27 cellular contexts compared by ENCODE assay signal in the genomic region with DNA sequence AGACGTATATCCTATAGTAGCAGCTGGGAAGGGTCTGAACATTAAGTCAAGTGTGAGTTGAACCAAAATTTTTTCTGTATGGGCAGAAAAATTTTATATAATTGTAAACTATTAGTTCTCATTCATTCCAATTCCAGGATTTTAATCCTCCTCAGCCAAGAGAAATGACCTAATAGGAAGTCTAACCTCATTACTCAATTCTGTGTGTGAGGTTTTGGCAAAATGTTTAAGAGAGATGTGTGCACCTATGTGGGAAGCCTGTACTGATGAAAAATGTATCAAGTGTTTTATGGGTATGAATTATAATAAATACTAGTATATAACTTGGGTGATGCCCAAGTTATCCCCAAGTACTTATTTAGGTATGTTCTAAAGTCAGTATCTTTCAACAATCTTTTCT.
A peak's percentile ranks its signal among the peaks of the same experiment; 100 is the strongest.
DNase-seq lines count a peak whose midpoint lies in the region; ATAC-seq and TF ChIP-seq lines count a peak whose summit lies in the region.
"Had no signal": no experiment of that assay in that cellular context is flagged by ENCODE, and none has a peak within 500 bp of the region (broad histone marks: within the 10 kb centered on the region; RNA-seq: fewer than 3 reads in every experiment).

No MANE protein-coding gene starts in this region.

- H3K4me3 Mint-ChIP-seq in HFFc6: 0 out of 2 replicates have a peak overlapping the region, but pooled peaks have one; percentile 13
- no peak overlapping the region for H3K4me3 Mint-ChIP-seq in nephron
- H3K4me3 Mint-ChIP-seq in WTC11: no peak overlapping the region
- H3K4me3 Mint-ChIP-seq: activated CD8-positive, alpha-beta memory T cell treated with anti-CD3 and anti-CD28 coated beads, Interleukin-2, amount 10 ng/mL, durations not matched to agents 7 days and 5 days; activated T-cell treated with anti-CD3 and anti-CD28 coated beads, Interleukin-2, amount 50 U/mL, for 72 hours; naive thymus-derived CD4-positive, alpha-beta T cell; type B pancreatic cell had no signal

- ATAC-seq in WTC11: no peak
- ATAC-seq in HG03135 (IDR thresholded peaks at IDR 0.05; ENCODE audit: unreplicated experiment): no peak
- ATAC-seq: activated CD8-positive, alpha-beta memory T cell treated with anti-CD3 and anti-CD28 coated beads, Interleukin-2, amount 10 ng/mL, durations not matched to agents 7 days and 5 days; activated T-cell treated with anti-CD3 and anti-CD28 coated beads, Interleukin-2, amount 50 U/mL, for 72 hours; gastroesophageal sphincter; naive thymus-derived CD4-positive, alpha-beta T cell had no signal

- no peaks in the 10 kb centered on the region; the same call in 1 of the 2 replicates for H3K27me3 Mint-ChIP-seq in HFFc6 (ENCODE audit: insufficient read depth)
- no peaks in the 10 kb centered on the region for H3K27me3 Mint-ChIP-seq in nephron (ENCODE audit: low read depth)
- no peaks in the 10 kb centered on the region for H3K27me3 Mint-ChIP-seq in WTC11 (ENCODE audit: low read depth)
- H3K27me3 Mint-ChIP-seq: type B pancreatic cell had no signal

- H3K36me3 Mint-ChIP-seq in HFFc6 (ENCODE audit: low read depth) (no peaks in the 10 kb centered on the region), nephron (ENCODE audit: low read depth) (peaks cover 1% of the 10 kb centered on the region), WTC11 (no peaks in the 10 kb centered on the region)
- H3K36me3 Mint-ChIP-seq: activated CD8-positive, alpha-beta memory T cell treated with anti-CD3 and anti-CD28 coated beads, Interleukin-2, amount 10 ng/mL, durations not matched to agents 7 days and 5 days had no signal

- H3K4me3 ChIP-seq in cardiac fibroblast (replicated peaks in 1 of 2; ENCODE audit: low read depth in 2 of 2, low read length in 2 of 2): no peak overlapping the region
- H3K4me3 ChIP-seq: adrenal gland, BLaER1, colonic mucosa, gastroesophageal sphincter, left ventricle myocardium inferior, PC-9, spleen had no signal

- POLR2A ChIA-PET in WTC11 (lab: Charles Lee): no interaction called here

- TF ChIP-seq CTCF in HFFc6 (IDR thresholded peaks at IDR 0.05) (no peak), cardiac fibroblast (IDR thresholded peaks at IDR 0.05; ENCODE audit: low read depth, low read length) (no peak), nephron (IDR thresholded peaks at IDR 0.05; ENCODE audit: unreplicated experiment in 3 of 3) (no peak), WTC11 (IDR thresholded peaks at IDR 0.05) (no peak)

- DNase-seq in AG08395 (ENCODE audit: low spot score) (peak; percentile 39), HFFc6 (no peak), cardiac fibroblast (ENCODE audit: low read depth in 2 of 2) (peak; percentile 39 to 46), NCI-H446 treated with DMSO at 0.1 percent for 48 hours (lab: John Stamatoyannopoulos, UW) (no peak), WTC11 (ENCODE audit: low spot score) (no peak)
- DNase-seq in stimulated activated CD4-positive, alpha-beta T cell treated with anti-CD3 and anti-CD28 coated beads, Interleukin-1b, Interleukin-23, amount 100 ng/mL, for 48 hours: no peak
- DNase-seq: activated CD4-positive, alpha-beta T cell treated with anti-CD3 and anti-CD28 coated beads, Interleukin-2, amount 50 U/mL, for 1 hour; activated CD8-positive, alpha-beta memory T cell treated with anti-CD3 and anti-CD28 coated beads, Interleukin-2, amount 10 ng/mL, durations not matched to agents 7 days and 5 days; activated naive CD4-positive, alpha-beta T cell treated with Interleukin-2 at 50 U/mL for 16 hours; activated T-cell treated with anti-CD3 and anti-CD28 coated beads, Interleukin-2, amount 50 U/mL, for 72 hours; adrenal gland; colonic mucosa; effector CD8-positive, alpha-beta T cell; left ventricle myocardium inferior; naive thymus-derived CD4-positive, alpha-beta T cell; NCI-H1436; NCI-H510A; PC-9; SHP77; spleen; stimulated activated CD4-positive, alpha-beta T cell treated with anti-CD3 and anti-CD28 coated beads, Interleukin-2, amount 100 ng/mL, for 48 hours; T1000 had no signal

- peaks cover 35% of the 10 kb centered on the region for H3K4me1 Mint-ChIP-seq in HFFc6 (ENCODE audit: low read depth)
- H3K4me1 Mint-ChIP-seq in nephron: peaks cover 25% of the 10 kb centered on the region
- H3K4me1 Mint-ChIP-seq in WTC11: peaks cover 24% of the 10 kb centered on the region
- H3K4me1 Mint-ChIP-seq: activated CD8-positive, alpha-beta memory T cell treated with anti-CD3 and anti-CD28 coated beads, Interleukin-2, amount 10 ng/mL, durations not matched to agents 7 days and 5 days had no signal

- H3K9me3 Mint-ChIP-seq in HFFc6 (no peaks in the 10 kb centered on the region), nephron (no peaks in the 10 kb centered on the region), WTC11 (no peaks in the 10 kb centered on the region)
- H3K9me3 Mint-ChIP-seq: activated T-cell treated with anti-CD3 and anti-CD28 coated beads, Interleukin-2, amount 50 U/mL, for 72 hours; naive thymus-derived CD4-positive, alpha-beta T cell had no signal

- CTCF ChIA-PET in WTC11 (lab: Charles Lee): no interaction called here

- H3K27ac Mint-ChIP-seq in HFFc6 (peak overlapping the region; percentile 55; the same call in 1 of the 2 replicates), nephron (peak overlapping the region; percentile 18 to 57 (median 26)), WTC11 (no peak overlapping the region)
- H3K27ac Mint-ChIP-seq: activated CD8-positive, alpha-beta memory T cell treated with anti-CD3 and anti-CD28 coated beads, Interleukin-2, amount 10 ng/mL, durations not matched to agents 7 days and 5 days; activated T-cell treated with anti-CD3 and anti-CD28 coated beads, Interleukin-2, amount 50 U/mL, for 72 hours; naive thymus-derived CD4-positive, alpha-beta T cell; type B pancreatic cell had no signal

TF ChIP-seq in WTC11, 78 proteins besides CTCF, POLR2A, EP300 and RAD21 (continues in another document):
- TF ChIP-seq NR1H2 (CRISPR knock-in tag; IDR thresholded peaks at IDR 0.05) (no peak), ATF2 (CRISPR knock-in tag; IDR thresholded peaks at IDR 0.05; ENCODE audit: borderline replicate concordance, low read depth) (no peak), AR (CRISPR knock-in tag; IDR thresholded peaks at IDR 0.05) (no peak), RORB (CRISPR knock-in tag; IDR thresholded peaks at IDR 0.05) (no peak), NR3C1 (CRISPR knock-in tag; conservative IDR thresholded peaks at IDR 0.05; ENCODE audit: low read depth) (no peak), ZSCAN18 (CRISPR knock-in tag; IDR thresholded peaks at IDR 0.05) (no peak), USF2 (CRISPR knock-in tag; IDR thresholded peaks at IDR 0.05) (no peak), ATF3 (CRISPR knock-in tag; conservative IDR thresholded peaks at IDR 0.05) (no peak), ZNF138 (CRISPR knock-in tag; conservative IDR thresholded peaks at IDR 0.05) (no peak)

Comparison
In these comparisons a context has a peak if more than half of its experiments do, and no peak if none do; other contexts are left out.
1. DNase-seq: peak in AG08395 (single experiment) and cardiac fibroblast (2 of 2); none in HFFc6 (single experiment), NCI-H446 treated with DMSO at 0.1 percent for 48 hours (single experiment), stimulated activated CD4-positive, alpha-beta T cell treated with anti-CD3 and anti-CD28 coated beads, Interleukin-1b, Interleukin-23, amount 100 ng/mL, for 48 hours (single experiment) and WTC11 (single experiment).